ENCODE assay signal across 13 cellular contexts in genomic region chr11:63599211-63600122, GRCh38. TPM values are rescaled to one million over a fixed set of nuclear protein-coding genes. Genes with fewer than 3 reads are reported as not detected.
DNase-seq lines count a peak whose midpoint lies in the region; ATAC-seq, FAIRE-seq and TF ChIP-seq lines count a peak whose summit lies in the region.
"Had no signal": no experiment of that assay in that cellular context is flagged by ENCODE, and none has a peak within 500 bp of the region (broad histone marks: within the 10 kb centered on the region; RNA-seq: fewer than 3 reads in every experiment).

No MANE protein-coding gene starts in this region.

- H3K4me1 Mint-ChIP-seq in HFFc6 (ENCODE audit: low read depth) (peaks cover 39% of the 10 kb centered on the region), astrocyte (ENCODE audit: low read depth, unreplicated experiment) (peaks cover 19% of the 10 kb centered on the region)

- no peak overlapping the region for H3K4me2 ChIP-seq in astrocyte (ENCODE audit: low read length)
- H3K4me2 ChIP-seq: BLaER1 had no signal

- no peak for ATAC-seq in HG02938 (IDR thresholded peaks at IDR 0.05; ENCODE audit: unreplicated experiment)

- H3K27ac ChIP-seq in astrocyte (ENCODE audit: low read depth, low read length) (no peak overlapping the region), coronary artery (no peak overlapping the region)
- H3K27ac ChIP-seq: BLaER1, cardiac muscle cell had no signal

- H3K27ac Mint-ChIP-seq in HFFc6 (peak overlapping the region; percentile 74), astrocyte (ENCODE audit: unreplicated experiment) (no peak overlapping the region)

- H3K4me3 Mint-ChIP-seq in HFFc6 (peak overlapping the region; percentile 48), astrocyte (ENCODE audit: unreplicated experiment) (no peak overlapping the region)

- H3K4me3 ChIP-seq in astrocyte (ENCODE audit: insufficient read depth, low read depth, low read length) = no peak overlapping the region
- no peak overlapping the region for H3K4me3 ChIP-seq in coronary artery
- H3K4me3 ChIP-seq: BLaER1, cardiac muscle cell had no signal

- no peaks in the 10 kb centered on the region for H3K9me3 ChIP-seq in astrocyte (ENCODE audit: insufficient read depth, low read depth, low read length)
- H3K9me3 ChIP-seq: BLaER1 had no signal

- no peaks in the 10 kb centered on the region for H4K20me1 ChIP-seq in astrocyte (ENCODE audit: insufficient read depth, low read length)
- H4K20me1 ChIP-seq: BLaER1 had no signal

- no peak overlapping the region for H3K9ac ChIP-seq in astrocyte (ENCODE audit: low read length)
- H3K9ac ChIP-seq: BLaER1 had no signal

- TF ChIP-seq CTCF in HFFc6 (IDR thresholded peaks at IDR 0.05) (no peak), astrocyte (IDR thresholded peaks at IDR 0.05; ENCODE audit: insufficient read depth, low read depth, low read length) (no peak), coronary artery (IDR thresholded peaks at IDR 0.05) (no peak)

- no peaks in the 10 kb centered on the region for H3K79me2 ChIP-seq in astrocyte (ENCODE audit: insufficient read depth, low read length)

- no peak overlapping the region for H2AFZ ChIP-seq in astrocyte (ENCODE audit: low read depth, low read length)

- H3K4me1 ChIP-seq in astrocyte (ENCODE audit: insufficient read depth, low read length) = peaks cover 7% of the 10 kb centered on the region

- H3K27me3 Mint-ChIP-seq in HFFc6 (ENCODE audit: insufficient read depth) (peaks cover 3% of the 10 kb centered on the region; the same call in 1 of the 2 replicates), astrocyte (ENCODE audit: low read depth, unreplicated experiment) (no peaks in the 10 kb centered on the region)

- H3K27me3 ChIP-seq in astrocyte (ENCODE audit: insufficient read depth, low read length) = no peaks in the 10 kb centered on the region
- H3K27me3 ChIP-seq: BLaER1, cardiac muscle cell had no signal

- H3K36me3 Mint-ChIP-seq in HFFc6 (ENCODE audit: low read depth) (no peaks in the 10 kb centered on the region), astrocyte (ENCODE audit: low read depth, unreplicated experiment) (peaks cover 8% of the 10 kb centered on the region)

- no peaks in the 10 kb centered on the region for H3K36me3 ChIP-seq in astrocyte (ENCODE audit: insufficient read depth, low read length)
- H3K36me3 ChIP-seq: BLaER1, cardiac muscle cell had no signal

- DNase-seq in A172 (ENCODE audit: low spot score) (peak; percentile 94), HFFc6 (peak; percentile 91), astrocyte (ENCODE audit: low read depth) (peak; percentile 57), inferior parietal cortex (ENCODE audit: extremely low spot score) (peak; percentile 59), NCI-H748 treated with DMSO at 0.1 percent for 48 hours (lab: John Stamatoyannopoulos, UW) (no peak), coronary artery (ENCODE audit: low spot score) (no peak), germinal center (ENCODE audit: low spot score) (no peak)
- DNase-seq: activated T-cell treated with anti-CD3 and anti-CD28 coated beads, Interleukin-2, amount 50 U/mL, for 48 hours; NCI-H1417 had no signal

- no peak for FAIRE-seq in astrocyte (lab: Jason Lieb, UNC)

- no peaks in the 10 kb centered on the region for H3K9me3 Mint-ChIP-seq in HFFc6
- H3K9me3 Mint-ChIP-seq in astrocyte (ENCODE audit: unreplicated experiment) = peaks cover 4% of the 10 kb centered on the region

RNA-seq across cellular contexts. Expression of gene PLAAT3, which starts 14.8 kb away (rescaled TPM):
- 45.4 and 60.1 TPM in 2 replicates for total RNA-seq in A172 (2014; rRNA removed; shearing (Covaris generic))
- 10 to 100 TPM in 1 of 6 experiments, 1 to 10 TPM in 5; 8.0 to 11.2 (median 8.6) TPM for total RNA-seq in HFFc6 (2021; fragmentation: NEBNext Ultra II Directional; extraction: Animal tissue kit (Norgen Biotek cat#: 25700))
- total RNA-seq in astrocyte = 11.5 and 15.5 TPM in 2 replicates

RNA-seq across cellular contexts. Expression of gene PLAAT2, which starts 36.3 kb away (rescaled TPM):
- 0.28 TPM in 1 of 2 replicates, not detected in the other for total RNA-seq in A172 (2014; rRNA removed; shearing (Covaris generic))
- total RNA-seq in HFFc6 (2021; fragmentation: NEBNext Ultra II Directional; extraction: Animal tissue kit (Norgen Biotek cat#: 25700)) = not detected
- total RNA-seq in astrocyte = 0.52 TPM in 1 of 2 replicates, not detected in the other
- total RNA-seq: cardiac muscle cell, glomerular endothelial cell had no signal

Comparison
In these comparisons a context has a peak if more than half of its experiments do, and no peak if none do; other contexts are left out.
1. DNase-seq: peak in A172 (single experiment), HFFc6 (single experiment), astrocyte (single experiment) and inferior parietal cortex (single experiment); none in NCI-H748 treated with DMSO at 0.1 percent for 48 hours (single experiment), coronary artery (single experiment) and germinal center (single experiment).